14 cellular contexts compared by ENCODE assay signal in genomic region chr1:164803366-164803765, GRCh38.
A peak's percentile ranks its signal among the peaks of the same experiment; 100 is the strongest.
DNase-seq lines count a peak whose midpoint lies in the region; ATAC-seq and TF ChIP-seq lines count a peak whose summit lies in the region.
"Had no signal": no experiment of that assay in that cellular context is flagged by ENCODE, and none has a peak within 500 bp of the region (broad histone marks: within the 10 kb centered on the region; RNA-seq: fewer than 3 reads in every experiment).

No MANE protein-coding gene starts in this region.

- H3K27ac ChIP-seq in skeletal muscle tissue (ENCODE audit: low read depth, low read length), result peak overlapping the region; percentile 61
- peak overlapping the region in 15 of 59 donors; percentile 3 to 87 (median 31) for H3K27ac ChIP-seq in dorsolateral prefrontal cortex
- H3K27ac ChIP-seq: RWPE1, WERI-Rb-1 had no signal

- peaks cover 9 to 19% (median 12%) of the 10 kb centered on the region in 3 donors for H3K36me3 ChIP-seq in skeletal muscle tissue (ENCODE audit: control insufficient read depth in 3 of 3, insufficient read depth in 3 of 3, low read length in 3 of 3)

- ATAC-seq in HG02852 (IDR thresholded peaks at IDR 0.05; ENCODE audit: unreplicated experiment) (peak; percentile 81), HG03571 (IDR thresholded peaks at IDR 0.05; ENCODE audit: unreplicated experiment) (no peak)
- ATAC-seq: activated CD8-positive, alpha-beta T cell treated with anti-CD3 and anti-CD28 coated beads for 36 hours; T-cell had no signal

- intact Hi-C loops in dorsolateral prefrontal cortex (cut with DNase I), result loop anchor here in 1 of 2 donors (5.0 to 10.0 kb wide), 2 partner anchors 111 to 269 kb away; no protein-coding TSS in a partner anchor

- H3K9ac ChIP-seq in skeletal muscle tissue (ENCODE audit: low read depth in 1 of 3, low read length in 3 of 3), result no peak overlapping the region

- no peak for TF ChIP-seq CTCF in dorsolateral prefrontal cortex (IDR thresholded peaks at IDR 0.05 in 54 of 56, conservative IDR thresholded peaks at IDR 0.05 in 2 of 56; ENCODE audit: low read depth in 1 of 56, partially characterized antibody in 56 of 56)

- H3K27me3 ChIP-seq in skeletal muscle tissue (ENCODE audit: control insufficient read depth in 3 of 3, insufficient read depth in 3 of 3, low read length in 3 of 3) (no peaks in the 10 kb centered on the region), dorsolateral prefrontal cortex (no peaks in the 10 kb centered on the region)

- H3K4me1 ChIP-seq in skeletal muscle tissue (ENCODE audit: control insufficient read depth in 3 of 3, insufficient read depth in 3 of 3, low read length in 3 of 3), result peaks cover 16 to 43% (median 16%) of the 10 kb centered on the region in 3 donors

- H3K9me3 ChIP-seq in skeletal muscle tissue (ENCODE audit: control insufficient read depth in 3 of 3, low read length in 3 of 3), result no peaks in the 10 kb centered on the region

- DNase-seq in SW480 (ENCODE audit: low spot score) (peak; percentile 75), foreskin melanocyte (peak; percentile 82), NCI-H2107 treated with DMSO at 0.1 percent for 48 hours (lab: John Stamatoyannopoulos, UW; ENCODE audit: unreplicated experiment) (no peak), dorsolateral prefrontal cortex (no peak), SHP77 treated with DMSO at 0.1 percent for 48 hours (lab: John Stamatoyannopoulos, UW) (no peak)
- DNase-seq: activated CD8-positive, alpha-beta T cell treated with anti-CD3 and anti-CD28 coated beads for 36 hours; NCI-H1092; posterior cingulate gyrus; T-cell; WERI-Rb-1 had no signal

- H3K4me3 ChIP-seq in skeletal muscle tissue (ENCODE audit: low read length in 3 of 3) (no peak overlapping the region), dorsolateral prefrontal cortex (no peak overlapping the region)

Comparison
In these comparisons a context has a peak if more than half of its experiments do, and no peak if none do; other contexts are left out.
1. DNase-seq: peak in SW480 (single experiment) and foreskin melanocyte (single experiment); none in NCI-H2107 treated with DMSO at 0.1 percent for 48 hours (single experiment), dorsolateral prefrontal cortex (0 of 10) and SHP77 treated with DMSO at 0.1 percent for 48 hours (single experiment).